2 cellular contexts compared by ENCODE assay signal in genomic region chr2:108905906-108906305, GRCh38.
TF ChIP-seq lines count a peak whose summit lies in the region.

No MANE protein-coding gene starts in this region.

TF ChIP-seq in SK-N-SH, 30 proteins besides CTCF, POLR2A, EP300 and RAD21 (continued from another document):
- TF ChIP-seq USF2 (IDR thresholded peaks at IDR 0.05; ENCODE audit: borderline replicate concordance, low read depth, low read length) (no peak), SMC3 (IDR thresholded peaks at IDR 0.05; ENCODE audit: low read depth, low read length) (no peak), TEAD4 (IDR thresholded peaks at IDR 0.05; ENCODE audit: borderline replicate concordance, insufficient read depth) (no peak), FOXM1 (IDR thresholded peaks at IDR 0.05; ENCODE audit: low read depth) (no peak), ELF1 (IDR thresholded peaks at IDR 0.05) (no peak), POLR2AphosphoS5 (IDR thresholded peaks at IDR 0.05; ENCODE audit: low read depth, low read length) (no peak), RCOR1 (IDR thresholded peaks at IDR 0.05; ENCODE audit: low read length) (no peak), MEF2A (IDR thresholded peaks at IDR 0.05; ENCODE audit: borderline replicate concordance, low read depth) (no peak), FOXJ3 (CRISPR knock-in tag; IDR thresholded peaks at IDR 0.05) (no peak), TCF12 (IDR thresholded peaks at IDR 0.05) (no peak)
- TF ChIP-seq, protein P1, sequence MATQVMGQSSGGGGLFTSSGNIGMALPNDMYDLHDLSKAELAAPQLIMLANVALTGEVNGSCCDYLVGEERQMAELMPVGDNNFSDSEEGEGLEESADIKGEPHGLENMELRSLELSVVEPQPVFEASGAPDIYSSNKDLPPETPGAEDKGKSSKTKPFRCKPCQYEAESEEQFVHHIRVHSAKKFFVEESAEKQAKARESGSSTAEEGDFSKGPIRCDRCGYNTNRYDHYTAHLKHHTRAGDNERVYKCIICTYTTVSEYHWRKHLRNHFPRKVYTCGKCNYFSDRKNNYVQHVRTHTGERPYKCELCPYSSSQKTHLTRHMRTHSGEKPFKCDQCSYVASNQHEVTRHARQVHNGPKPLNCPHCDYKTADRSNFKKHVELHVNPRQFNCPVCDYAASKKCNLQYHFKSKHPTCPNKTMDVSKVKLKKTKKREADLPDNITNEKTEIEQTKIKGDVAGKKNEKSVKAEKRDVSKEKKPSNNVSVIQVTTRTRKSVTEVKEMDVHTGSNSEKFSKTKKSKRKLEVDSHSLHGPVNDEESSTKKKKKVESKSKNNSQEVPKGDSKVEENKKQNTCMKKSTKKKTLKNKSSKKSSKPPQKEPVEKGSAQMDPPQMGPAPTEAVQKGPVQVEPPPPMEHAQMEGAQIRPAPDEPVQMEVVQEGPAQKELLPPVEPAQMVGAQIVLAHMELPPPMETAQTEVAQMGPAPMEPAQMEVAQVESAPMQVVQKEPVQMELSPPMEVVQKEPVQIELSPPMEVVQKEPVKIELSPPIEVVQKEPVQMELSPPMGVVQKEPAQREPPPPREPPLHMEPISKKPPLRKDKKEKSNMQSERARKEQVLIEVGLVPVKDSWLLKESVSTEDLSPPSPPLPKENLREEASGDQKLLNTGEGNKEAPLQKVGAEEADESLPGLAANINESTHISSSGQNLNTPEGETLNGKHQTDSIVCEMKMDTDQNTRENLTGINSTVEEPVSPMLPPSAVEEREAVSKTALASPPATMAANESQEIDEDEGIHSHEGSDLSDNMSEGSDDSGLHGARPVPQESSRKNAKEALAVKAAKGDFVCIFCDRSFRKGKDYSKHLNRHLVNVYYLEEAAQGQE (IDR thresholded peaks at IDR 0.05; ENCODE audit: low read depth, low read length), result no peak
- TF ChIP-seq, protein P2, sequence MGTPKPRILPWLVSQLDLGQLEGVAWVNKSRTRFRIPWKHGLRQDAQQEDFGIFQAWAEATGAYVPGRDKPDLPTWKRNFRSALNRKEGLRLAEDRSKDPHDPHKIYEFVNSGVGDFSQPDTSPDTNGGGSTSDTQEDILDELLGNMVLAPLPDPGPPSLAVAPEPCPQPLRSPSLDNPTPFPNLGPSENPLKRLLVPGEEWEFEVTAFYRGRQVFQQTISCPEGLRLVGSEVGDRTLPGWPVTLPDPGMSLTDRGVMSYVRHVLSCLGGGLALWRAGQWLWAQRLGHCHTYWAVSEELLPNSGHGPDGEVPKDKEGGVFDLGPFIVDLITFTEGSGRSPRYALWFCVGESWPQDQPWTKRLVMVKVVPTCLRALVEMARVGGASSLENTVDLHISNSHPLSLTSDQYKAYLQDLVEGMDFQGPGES (IDR thresholded peaks at IDR 0.05; ENCODE audit: low read depth, low read length), result no peak

TF ChIP-seq in SK-N-SH treated with all-trans-retinoic acid at 6 μM for 48 hours, 23 proteins besides CTCF, POLR2A, EP300 and RAD21 (continued from another document):
- TF ChIP-seq OSR1 (CRISPR knock-in tag; IDR thresholded peaks at IDR 0.05), result no peak
- TF ChIP-seq, protein P3, sequence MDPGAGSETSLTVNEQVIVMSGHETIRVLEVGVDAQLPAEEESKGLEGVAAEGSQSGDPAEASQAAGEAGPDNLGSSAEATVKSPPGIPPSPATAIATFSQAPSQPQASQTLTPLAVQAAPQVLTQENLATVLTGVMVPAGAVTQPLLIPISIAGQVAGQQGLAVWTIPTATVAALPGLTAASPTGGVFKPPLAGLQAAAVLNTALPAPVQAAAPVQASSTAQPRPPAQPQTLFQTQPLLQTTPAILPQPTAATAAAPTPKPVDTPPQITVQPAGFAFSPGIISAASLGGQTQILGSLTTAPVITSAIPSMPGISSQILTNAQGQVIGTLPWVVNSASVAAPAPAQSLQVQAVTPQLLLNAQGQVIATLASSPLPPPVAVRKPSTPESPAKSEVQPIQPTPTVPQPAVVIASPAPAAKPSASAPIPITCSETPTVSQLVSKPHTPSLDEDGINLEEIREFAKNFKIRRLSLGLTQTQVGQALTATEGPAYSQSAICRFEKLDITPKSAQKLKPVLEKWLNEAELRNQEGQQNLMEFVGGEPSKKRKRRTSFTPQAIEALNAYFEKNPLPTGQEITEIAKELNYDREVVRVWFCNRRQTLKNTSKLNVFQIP (CRISPR knock-in tag; IDR thresholded peaks at IDR 0.05; ENCODE audit: borderline replicate concordance, low read depth), result no peak
